Comparison of ENCODE assay signal across 1 cellular context in genomic region chr9:122463828-122464632, GRCh38.
TF ChIP-seq lines count a peak whose summit lies in the region.

No MANE protein-coding gene starts in this region.

TF ChIP-seq in HepG2, 621 proteins besides CTCF, POLR2A, EP300 and RAD21 (continues in another document):
- TF ChIP-seq CBX5 (CRISPR knock-in tag; IDR thresholded peaks at IDR 0.05; ENCODE audit: borderline replicate concordance): peak; percentile 84; the same call in 1 of the 2 replicates
- TF ChIP-seq NRL (CRISPR knock-in tag; IDR thresholded peaks at IDR 0.05; ENCODE audit: borderline replicate concordance): 0 out of 2 replicates have a peak, but pooled peaks have one; percentile 32
- TF ChIP-seq ZNF318 (CRISPR knock-in tag; IDR thresholded peaks at IDR 0.05): no peak
- peak; percentile 71; the same call in 1 of the 2 replicates for TF ChIP-seq ZNF281 (CRISPR knock-in tag; IDR thresholded peaks at IDR 0.05; ENCODE audit: borderline replicate concordance)
- peak; percentile 59; the same call in 1 of the 2 replicates for TF ChIP-seq FOXK1 (CRISPR knock-in tag; IDR thresholded peaks at IDR 0.05; ENCODE audit: borderline replicate concordance, low read depth)
- TF ChIP-seq THAP9 (CRISPR knock-in tag; IDR thresholded peaks at IDR 0.05; ENCODE audit: borderline replicate concordance): 0 out of 2 replicates have a peak, but pooled peaks have one; percentile 8
- no peak for TF ChIP-seq ZNF431 (CRISPR knock-in tag; IDR thresholded peaks at IDR 0.05; ENCODE audit: borderline replicate concordance, low read depth)
- TF ChIP-seq ZSCAN12 (CRISPR knock-in tag; IDR thresholded peaks at IDR 0.05): no peak
- peak; percentile 48; the same call in 1 of the 2 replicates for TF ChIP-seq ZNF687 (CRISPR knock-in tag; IDR thresholded peaks at IDR 0.05)
- 0 out of 2 replicates have a peak, but pooled peaks have one; percentile 46 for TF ChIP-seq ZBTB7A (CRISPR knock-in tag; IDR thresholded peaks at IDR 0.05)
- TF ChIP-seq MAFK (conservative IDR thresholded peaks at IDR 0.05 in 1 of 2, IDR thresholded peaks at IDR 0.05 in 1 of 2; ENCODE audit: low read length in 2 of 2): peak in 1 of 2 experiments; percentile 2; a peak in 1 of 4 replicates
- TF ChIP-seq KLF16 (CRISPR knock-in tag; IDR thresholded peaks at IDR 0.05): peak in 1 of 2 experiments; percentile 65; a peak in 2 of 4 replicates
- no peak for TF ChIP-seq MXD1 (CRISPR knock-in tag; IDR thresholded peaks at IDR 0.05)
- no peak for TF ChIP-seq NR1H2 (CRISPR knock-in tag; IDR thresholded peaks at IDR 0.05; ENCODE audit: borderline replicate concordance, low read depth)
- TF ChIP-seq FOXP1 (IDR thresholded peaks at IDR 0.05): no peak
- no peak for TF ChIP-seq FOXP1 (CRISPR knock-in tag; IDR thresholded peaks at IDR 0.05)
- no peak for TF ChIP-seq ZNF577 (CRISPR knock-in tag; IDR thresholded peaks at IDR 0.05; ENCODE audit: borderline replicate concordance, low read depth)
- TF ChIP-seq EEA1 (CRISPR knock-in tag; IDR thresholded peaks at IDR 0.05; ENCODE audit: borderline replicate concordance): 0 out of 2 replicates have a peak, but pooled peaks have one; percentile 20
- no peak for TF ChIP-seq ELF1 (CRISPR knock-in tag; IDR thresholded peaks at IDR 0.05)
- TF ChIP-seq ZNF883 (CRISPR knock-in tag; IDR thresholded peaks at IDR 0.05; ENCODE audit: not compliant biosample characterization): peak; percentile 26
- TF ChIP-seq WIZ (CRISPR knock-in tag; IDR thresholded peaks at IDR 0.05): peak; percentile 65; the same call in 1 of the 2 replicates
- TF ChIP-seq HMGXB3 (CRISPR knock-in tag; IDR thresholded peaks at IDR 0.05; ENCODE audit: borderline replicate concordance): no peak
- no peak for TF ChIP-seq RARA (CRISPR knock-in tag; IDR thresholded peaks at IDR 0.05)
- TF ChIP-seq ZNF614 (CRISPR knock-in tag; IDR thresholded peaks at IDR 0.05; ENCODE audit: borderline replicate concordance): no peak; the same call in 1 of the 2 replicates
- peak; percentile 74 for TF ChIP-seq THAP11 (CRISPR knock-in tag; IDR thresholded peaks at IDR 0.05)
- no peak for TF ChIP-seq FOXA3 (CRISPR knock-in tag; IDR thresholded peaks at IDR 0.05)
- TF ChIP-seq SP4 (CRISPR knock-in tag; IDR thresholded peaks at IDR 0.05): 0 out of 2 replicates have a peak, but pooled peaks have one; percentile 37
- TF ChIP-seq KAT8 (CRISPR knock-in tag; IDR thresholded peaks at IDR 0.05): peak; percentile 64
- TF ChIP-seq PHF8 (CRISPR knock-in tag; IDR thresholded peaks at IDR 0.05): peak; percentile 39; the same call in 1 of the 2 replicates
